In the genomic region with DNA sequence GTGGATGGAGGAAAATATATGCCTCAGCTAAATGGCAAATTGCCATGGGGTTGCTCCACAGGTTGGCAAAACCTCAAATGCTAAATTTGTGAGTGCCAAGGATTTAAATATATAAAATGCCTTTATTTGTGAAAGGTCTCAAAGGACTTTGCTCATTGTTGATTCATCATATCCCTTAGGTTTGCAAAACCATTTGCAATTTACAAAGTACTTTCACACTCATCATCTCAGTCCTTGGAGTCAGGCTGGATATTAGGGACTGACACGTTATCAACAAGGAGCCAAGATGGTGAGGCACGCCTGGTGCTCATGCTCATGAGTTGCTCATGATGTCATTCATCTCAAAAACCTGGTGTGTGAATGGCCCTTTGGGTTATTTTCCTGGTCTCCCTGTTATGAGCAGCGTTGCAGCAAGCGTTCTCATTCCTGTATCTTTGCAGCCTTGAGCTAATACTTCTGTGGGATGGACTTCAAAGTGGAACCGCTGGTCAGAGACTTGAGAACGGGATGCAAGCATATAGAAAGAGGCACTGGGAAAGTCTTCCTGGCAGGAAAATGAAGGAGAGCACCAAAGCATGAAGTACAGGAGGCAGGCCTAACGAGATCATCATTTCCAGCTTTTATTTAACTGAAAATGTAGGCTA, we compare ENCODE assay signal across 15 cellular contexts.
DNase-seq lines count a peak whose midpoint lies in the region; ATAC-seq and TF ChIP-seq lines count a peak whose summit lies in the region.
"Had no signal": no experiment of that assay in that cellular context is flagged by ENCODE, and none has a peak within 500 bp of the region (broad histone marks: within the 10 kb centered on the region; RNA-seq: fewer than 3 reads in every experiment).

No MANE protein-coding gene starts in this region.

- peaks cover 56% of the 10 kb centered on the region for H3K36me3 Mint-ChIP-seq in Calu3 (ENCODE audit: insufficient read depth, unreplicated experiment)

- H3K36me3 ChIP-seq in PC-9 (ENCODE audit: low read depth) (0 out of 2 replicates have a peak, but pooled peaks cover 6% of the 10 kb centered on the region), osteoblast (ENCODE audit: insufficient read depth, low read length) (peaks cover 5% of the 10 kb centered on the region)
- H3K36me3 ChIP-seq: left ventricle myocardium inferior had no signal

- H2AFZ ChIP-seq in PC-9: no peak overlapping the region
- no peak overlapping the region for H2AFZ ChIP-seq in osteoblast (ENCODE audit: low read length)

- H3K27ac Mint-ChIP-seq in Calu3 (ENCODE audit: unreplicated experiment): peak overlapping the region; percentile 92

- peaks cover 57% of the 10 kb centered on the region for H3F3A ChIP-seq in PC-9 (ENCODE audit: insufficient read depth, low read depth)

- no peaks in the 10 kb centered on the region for H3K9me2 ChIP-seq in PC-9 (ENCODE audit: insufficient read depth)

- no peak overlapping the region for H3K4me3 ChIP-seq in PC-9
- H3K4me3 ChIP-seq in dorsolateral prefrontal cortex: peak overlapping the region in 14 of 59 donors; percentile 2 to 33 (median 16)
- no peak overlapping the region for H3K4me3 ChIP-seq in osteoblast (ENCODE audit: insufficient read depth, low read length)
- H3K4me3 ChIP-seq: left ventricle myocardium inferior, SK-N-MC had no signal

- H3K27ac ChIP-seq in PC-9: peak overlapping the region; percentile 97
- H3K27ac ChIP-seq in dorsolateral prefrontal cortex: peak overlapping the region in 56 of 59 donors; percentile 2 to 88 (median 75)
- H3K27ac ChIP-seq in osteoblast (ENCODE audit: low read depth, low read length): peak overlapping the region; percentile 95
- H3K27ac ChIP-seq: left ventricle myocardium inferior, SK-N-MC had no signal

- H3K4me2 ChIP-seq in PC-9 (0 out of 2 replicates have a peak overlapping the region, but pooled peaks have one; percentile 53), osteoblast (ENCODE audit: insufficient read depth, low read length) (peak overlapping the region; percentile 67)

- H3K9me3 ChIP-seq in PC-9 (ENCODE audit: insufficient read depth, low read depth) (no peaks in the 10 kb centered on the region), osteoblast (ENCODE audit: low read depth, low read length) (no peaks in the 10 kb centered on the region)
- H3K9me3 ChIP-seq: left ventricle myocardium inferior had no signal

- H3K4me1 ChIP-seq in PC-9 (replicated peaks; ENCODE audit: insufficient read depth) (peaks cover 58% of the 10 kb centered on the region), osteoblast (ENCODE audit: insufficient read depth, low read length) (peaks cover 39% of the 10 kb centered on the region)

- no peaks in the 10 kb centered on the region for H3K9me3 Mint-ChIP-seq in Calu3 (ENCODE audit: low read depth, unreplicated experiment)
- H3K9me3 Mint-ChIP-seq: CD14-positive monocyte had no signal

- H4K20me1 ChIP-seq in PC-9 (ENCODE audit: insufficient read depth) (no peaks in the 10 kb centered on the region), osteoblast (ENCODE audit: insufficient read depth, low read length) (peaks cover 4% of the 10 kb centered on the region)

- H3K4me1 Mint-ChIP-seq in Calu3 (ENCODE audit: low read depth, unreplicated experiment): peaks cover 83% of the 10 kb centered on the region

- BruUV-seq in Calu3 (replicated peaks; lab: Mats Ljungman, UMichigan) (no TSS peak), PC-9 (replicated peaks; lab: Mats Ljungman, UMichigan) (no TSS peak)

- H3K27me3 Mint-ChIP-seq in Calu3 (ENCODE audit: unreplicated experiment): no peaks in the 10 kb centered on the region

- POLR2A ChIA-PET in PC-9 (lab: Charles Lee; ENCODE audit: unreplicated experiment): no interaction called here

- DNase-seq in Calu3 (no peak), PC-9 (no peak), dorsolateral prefrontal cortex (no peak), osteoblast (ENCODE audit: insufficient read length, low spot score, missing footprints) (peak; percentile 70), NCI-H446 (lab: John Stamatoyannopoulos, UW) (no peak), cerebellar nuclear complex (lab: John Stamatoyannopoulos, UW) (no peak)
- DNase-seq: activated effector memory CD4-positive, alpha-beta T cell treated with anti-CD3 and anti-CD28 coated beads, Interleukin-2, amount 50 U/mL, for 16 hours; GF-D8; glutamatergic neuron; left ventricle myocardium inferior; NCI-H1105 had no signal

- no peaks in the 10 kb centered on the region for H3K27me3 ChIP-seq in PC-9 (ENCODE audit: insufficient read depth, low read depth)
- no peaks in the 10 kb centered on the region for H3K27me3 ChIP-seq in dorsolateral prefrontal cortex
- H3K27me3 ChIP-seq in osteoblast (ENCODE audit: insufficient read depth, low read length): no peaks in the 10 kb centered on the region

- H3K79me2 ChIP-seq in PC-9 (ENCODE audit: low read depth): peaks cover 95% of the 10 kb centered on the region
- peaks cover 70% of the 10 kb centered on the region for H3K79me2 ChIP-seq in osteoblast (ENCODE audit: insufficient read depth, low read length)

- CTCF ChIA-PET in Calu3 (lab: Charles Lee) (interaction anchor here (0.6 to 2.7 kb wide), 2 partner anchors 23 to 41 kb away, joined by 5 to 12 read pairs; no protein-coding TSS in a partner anchor), PC-9 (lab: Charles Lee) (no interaction called here)

- no peak for ATAC-seq in GM19324 (IDR thresholded peaks at IDR 0.05; ENCODE audit: low FRiP score, unreplicated experiment)
- no peak for ATAC-seq in GM19463 (IDR thresholded peaks at IDR 0.05; ENCODE audit: unreplicated experiment)

- intact Hi-C loops in Calu3 (cut with micrococcal nuclease; ENCODE audit: unreplicated experiment): loop anchor here (5.0 kb wide), 1 partner anchor 39 kb away; no protein-coding TSS in a partner anchor
- intact Hi-C loops in PC-9 (cut with micrococcal nuclease; ENCODE audit: unreplicated experiment): no loop called here
- intact Hi-C loops in dorsolateral prefrontal cortex (cut with DNase I): no loop called here

- peak overlapping the region; percentile 15 for H3K4me3 Mint-ChIP-seq in Calu3 (ENCODE audit: low read depth, unreplicated experiment)
- H3K4me3 Mint-ChIP-seq: CD14-positive monocyte had no signal

- no peak for TF ChIP-seq CTCF in Calu3 (IDR thresholded peaks at IDR 0.05; ENCODE audit: unreplicated experiment)
- TF ChIP-seq CTCF in PC-9 (conservative IDR thresholded peaks at IDR 0.05): no peak
- TF ChIP-seq CTCF in dorsolateral prefrontal cortex (IDR thresholded peaks at IDR 0.05 in 54 of 56, conservative IDR thresholded peaks at IDR 0.05 in 2 of 56; ENCODE audit: low read depth in 1 of 56, partially characterized antibody in 56 of 56): no peak
- no peak for TF ChIP-seq CTCF in osteoblast (IDR thresholded peaks at IDR 0.05; ENCODE audit: extremely low read depth, low read depth, low read length)
